ENCODE assay signal across 1 cellular context in the genomic region with DNA sequence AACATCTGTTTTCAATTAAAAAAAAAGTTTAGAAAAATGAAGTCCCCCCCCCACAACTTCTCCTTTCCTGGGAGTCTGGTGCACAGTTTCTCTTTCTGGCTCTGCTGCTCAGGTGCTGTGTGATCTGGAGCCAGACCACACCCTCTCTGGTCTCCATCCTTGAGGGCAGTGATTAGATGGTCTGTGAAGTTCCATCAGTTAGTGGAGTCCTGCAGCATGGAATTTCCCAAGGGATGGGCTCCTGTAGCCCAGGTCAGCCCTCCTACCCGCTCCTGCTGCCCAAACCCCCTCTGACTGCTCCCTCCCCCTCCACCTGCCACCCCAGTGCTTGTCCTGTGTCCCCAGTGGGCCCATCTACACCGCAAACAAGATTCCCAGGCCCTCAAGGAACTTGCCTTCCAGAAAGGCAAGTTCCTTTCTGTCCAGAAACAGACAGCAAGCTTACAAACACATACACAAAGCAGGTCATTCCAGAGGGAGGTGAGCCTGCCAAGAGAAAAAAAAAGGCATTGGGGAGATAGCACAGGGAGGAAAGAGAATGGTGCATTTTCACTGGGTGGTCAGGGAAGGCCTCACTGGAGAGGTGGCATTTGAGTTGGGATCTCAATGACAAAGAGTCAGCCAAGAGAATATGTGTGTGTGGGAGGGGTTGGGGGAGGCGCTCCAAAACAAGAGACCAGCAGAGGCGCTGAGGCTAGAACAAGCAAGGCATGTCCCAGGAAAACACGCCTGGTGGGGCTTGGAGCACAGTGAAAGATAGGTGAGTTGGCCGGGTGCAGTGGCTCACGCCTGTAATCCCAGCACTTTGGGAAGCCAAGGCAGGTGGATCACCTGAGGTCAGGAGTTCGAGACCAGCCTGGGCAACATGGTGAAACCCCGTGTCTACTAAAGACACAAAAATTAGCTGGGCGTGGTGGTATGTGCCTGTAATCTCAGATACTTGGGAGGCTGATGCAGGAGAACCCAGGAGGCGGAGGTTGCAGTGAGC.
TF ChIP-seq lines count a peak whose summit lies in the region.

No MANE protein-coding gene starts in this region.

TF ChIP-seq in K562, 482 proteins besides CTCF, POLR2A, EP300 and RAD21 (continues in another document):
- TF ChIP-seq NBN (IDR thresholded peaks at IDR 0.05; ENCODE audit: low read depth) (peak; percentile 26; the same call in 1 of the 2 replicates), RBFOX2 (IDR thresholded peaks at IDR 0.05; ENCODE audit: low read depth, low read length) (0 out of 2 replicates have a peak, but pooled peaks have one; percentile 37), GTF2F1 (IDR thresholded peaks at IDR 0.05; ENCODE audit: low read depth, low read length) (no peak), CSDE1 (IDR thresholded peaks at IDR 0.05) (no peak), SIRT6 (IDR thresholded peaks at IDR 0.05; ENCODE audit: low read depth, low read length) (no peak), THRAP3 (IDR thresholded peaks at IDR 0.05; ENCODE audit: borderline replicate concordance) (no peak), SRSF9 (IDR thresholded peaks at IDR 0.05; ENCODE audit: borderline replicate concordance, low read depth, low read length) (no peak), ZNF589 (CRISPR knock-in tag; IDR thresholded peaks at IDR 0.05; ENCODE audit: low read depth) (peak; percentile 41; the same call in 1 of the 2 replicates), POLR2AphosphoS2 (IDR thresholded peaks at IDR 0.05; ENCODE audit: low read length) (no peak), EP400 (IDR thresholded peaks at IDR 0.05) (no peak; the same call in 1 of the 2 replicates), ZBTB7A (IDR thresholded peaks at IDR 0.05; ENCODE audit: borderline replicate concordance, control insufficient read depth, low read depth, low read length) (no peak), KLF16 (IDR thresholded peaks at IDR 0.05) (0 out of 2 replicates have a peak, but pooled peaks have one; percentile 1), NFE2 (IDR thresholded peaks at IDR 0.05; ENCODE audit: low read depth) (no peak), ZFP30 (CRISPR knock-in tag; IDR thresholded peaks at IDR 0.05; ENCODE audit: borderline replicate concordance) (no peak), ZNF263 (CRISPR knock-in tag; IDR thresholded peaks at IDR 0.05; ENCODE audit: borderline replicate concordance) (no peak), NFIX (CRISPR knock-in tag; IDR thresholded peaks at IDR 0.05; ENCODE audit: low read depth) (no peak), YY1 (IDR thresholded peaks at IDR 0.05; ENCODE audit: borderline replicate concordance in 1 of 3, control insufficient read depth in 1 of 3, extremely low read depth in 1 of 3, insufficient read depth in 3 of 3, insufficient read length in 1 of 3, insufficient replicate concordance in 2 of 3, low read depth in 1 of 3, low read length in 2 of 3) (no peak), DDX20 (tag; IDR thresholded peaks at IDR 0.05; ENCODE audit: low read depth) (no peak), CCAR2 (IDR thresholded peaks at IDR 0.05; ENCODE audit: low read depth, low read length) (no peak), SLC30A9 (CRISPR knock-in tag; IDR thresholded peaks at IDR 0.05) (no peak), CEBPG (CRISPR knock-in tag; IDR thresholded peaks at IDR 0.05) (peak; percentile 55), CEBPG (tag; conservative IDR thresholded peaks at IDR 0.05 in 1 of 2, IDR thresholded peaks at IDR 0.05 in 1 of 2) (no peak), NCOA2 (IDR thresholded peaks at IDR 0.05; ENCODE audit: partially characterized antibody in 2 of 2) (no peak), BRCA1 (IDR thresholded peaks at IDR 0.05) (no peak), BRCA1 (CRISPR knock-in tag; IDR thresholded peaks at IDR 0.05) (no peak), NFRKB (IDR thresholded peaks at IDR 0.05; ENCODE audit: low read depth) (0 out of 2 replicates have a peak, but pooled peaks have one; percentile 21), ZNF316 (IDR thresholded peaks at IDR 0.05) (no peak), ZNF175 (CRISPR knock-in tag; IDR thresholded peaks at IDR 0.05; ENCODE audit: low read depth) (no peak), ZNF668 (CRISPR knock-in tag; IDR thresholded peaks at IDR 0.05) (no peak), LCOR (CRISPR knock-in tag; IDR thresholded peaks at IDR 0.05) (0 out of 2 replicates have a peak, but pooled peaks have one; percentile 25), SREBF1 (IDR thresholded peaks at IDR 0.05; ENCODE audit: borderline replicate concordance, low read depth, low read length) (no peak), TCF3 (CRISPR knock-in tag; IDR thresholded peaks at IDR 0.05) (no peak), ETV1 (tag; conservative IDR thresholded peaks at IDR 0.05; ENCODE audit: low read depth) (no peak), ZNF57 (CRISPR knock-in tag; IDR thresholded peaks at IDR 0.05) (no peak)
- TF ChIP-seq, protein P1, sequence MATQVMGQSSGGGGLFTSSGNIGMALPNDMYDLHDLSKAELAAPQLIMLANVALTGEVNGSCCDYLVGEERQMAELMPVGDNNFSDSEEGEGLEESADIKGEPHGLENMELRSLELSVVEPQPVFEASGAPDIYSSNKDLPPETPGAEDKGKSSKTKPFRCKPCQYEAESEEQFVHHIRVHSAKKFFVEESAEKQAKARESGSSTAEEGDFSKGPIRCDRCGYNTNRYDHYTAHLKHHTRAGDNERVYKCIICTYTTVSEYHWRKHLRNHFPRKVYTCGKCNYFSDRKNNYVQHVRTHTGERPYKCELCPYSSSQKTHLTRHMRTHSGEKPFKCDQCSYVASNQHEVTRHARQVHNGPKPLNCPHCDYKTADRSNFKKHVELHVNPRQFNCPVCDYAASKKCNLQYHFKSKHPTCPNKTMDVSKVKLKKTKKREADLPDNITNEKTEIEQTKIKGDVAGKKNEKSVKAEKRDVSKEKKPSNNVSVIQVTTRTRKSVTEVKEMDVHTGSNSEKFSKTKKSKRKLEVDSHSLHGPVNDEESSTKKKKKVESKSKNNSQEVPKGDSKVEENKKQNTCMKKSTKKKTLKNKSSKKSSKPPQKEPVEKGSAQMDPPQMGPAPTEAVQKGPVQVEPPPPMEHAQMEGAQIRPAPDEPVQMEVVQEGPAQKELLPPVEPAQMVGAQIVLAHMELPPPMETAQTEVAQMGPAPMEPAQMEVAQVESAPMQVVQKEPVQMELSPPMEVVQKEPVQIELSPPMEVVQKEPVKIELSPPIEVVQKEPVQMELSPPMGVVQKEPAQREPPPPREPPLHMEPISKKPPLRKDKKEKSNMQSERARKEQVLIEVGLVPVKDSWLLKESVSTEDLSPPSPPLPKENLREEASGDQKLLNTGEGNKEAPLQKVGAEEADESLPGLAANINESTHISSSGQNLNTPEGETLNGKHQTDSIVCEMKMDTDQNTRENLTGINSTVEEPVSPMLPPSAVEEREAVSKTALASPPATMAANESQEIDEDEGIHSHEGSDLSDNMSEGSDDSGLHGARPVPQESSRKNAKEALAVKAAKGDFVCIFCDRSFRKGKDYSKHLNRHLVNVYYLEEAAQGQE (CRISPR knock-in tag; IDR thresholded peaks at IDR 0.05; ENCODE audit: low read depth), result no peak
- TF ChIP-seq, protein P2, sequence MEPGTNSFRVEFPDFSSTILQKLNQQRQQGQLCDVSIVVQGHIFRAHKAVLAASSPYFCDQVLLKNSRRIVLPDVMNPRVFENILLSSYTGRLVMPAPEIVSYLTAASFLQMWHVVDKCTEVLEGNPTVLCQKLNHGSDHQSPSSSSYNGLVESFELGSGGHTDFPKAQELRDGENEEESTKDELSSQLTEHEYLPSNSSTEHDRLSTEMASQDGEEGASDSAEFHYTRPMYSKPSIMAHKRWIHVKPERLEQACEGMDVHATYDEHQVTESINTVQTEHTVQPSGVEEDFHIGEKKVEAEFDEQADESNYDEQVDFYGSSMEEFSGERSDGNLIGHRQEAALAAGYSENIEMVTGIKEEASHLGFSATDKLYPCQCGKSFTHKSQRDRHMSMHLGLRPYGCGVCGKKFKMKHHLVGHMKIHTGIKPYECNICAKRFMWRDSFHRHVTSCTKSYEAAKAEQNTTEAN (CRISPR knock-in tag; IDR thresholded peaks at IDR 0.05), result no peak
- TF ChIP-seq, protein P3, sequence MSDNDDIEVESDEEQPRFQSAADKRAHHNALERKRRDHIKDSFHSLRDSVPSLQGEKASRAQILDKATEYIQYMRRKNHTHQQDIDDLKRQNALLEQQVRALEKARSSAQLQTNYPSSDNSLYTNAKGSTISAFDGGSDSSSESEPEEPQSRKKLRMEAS (CRISPR knock-in tag; IDR thresholded peaks at IDR 0.05), result no peak; the same call in 1 of the 2 replicates
- TF ChIP-seq, protein P4, sequence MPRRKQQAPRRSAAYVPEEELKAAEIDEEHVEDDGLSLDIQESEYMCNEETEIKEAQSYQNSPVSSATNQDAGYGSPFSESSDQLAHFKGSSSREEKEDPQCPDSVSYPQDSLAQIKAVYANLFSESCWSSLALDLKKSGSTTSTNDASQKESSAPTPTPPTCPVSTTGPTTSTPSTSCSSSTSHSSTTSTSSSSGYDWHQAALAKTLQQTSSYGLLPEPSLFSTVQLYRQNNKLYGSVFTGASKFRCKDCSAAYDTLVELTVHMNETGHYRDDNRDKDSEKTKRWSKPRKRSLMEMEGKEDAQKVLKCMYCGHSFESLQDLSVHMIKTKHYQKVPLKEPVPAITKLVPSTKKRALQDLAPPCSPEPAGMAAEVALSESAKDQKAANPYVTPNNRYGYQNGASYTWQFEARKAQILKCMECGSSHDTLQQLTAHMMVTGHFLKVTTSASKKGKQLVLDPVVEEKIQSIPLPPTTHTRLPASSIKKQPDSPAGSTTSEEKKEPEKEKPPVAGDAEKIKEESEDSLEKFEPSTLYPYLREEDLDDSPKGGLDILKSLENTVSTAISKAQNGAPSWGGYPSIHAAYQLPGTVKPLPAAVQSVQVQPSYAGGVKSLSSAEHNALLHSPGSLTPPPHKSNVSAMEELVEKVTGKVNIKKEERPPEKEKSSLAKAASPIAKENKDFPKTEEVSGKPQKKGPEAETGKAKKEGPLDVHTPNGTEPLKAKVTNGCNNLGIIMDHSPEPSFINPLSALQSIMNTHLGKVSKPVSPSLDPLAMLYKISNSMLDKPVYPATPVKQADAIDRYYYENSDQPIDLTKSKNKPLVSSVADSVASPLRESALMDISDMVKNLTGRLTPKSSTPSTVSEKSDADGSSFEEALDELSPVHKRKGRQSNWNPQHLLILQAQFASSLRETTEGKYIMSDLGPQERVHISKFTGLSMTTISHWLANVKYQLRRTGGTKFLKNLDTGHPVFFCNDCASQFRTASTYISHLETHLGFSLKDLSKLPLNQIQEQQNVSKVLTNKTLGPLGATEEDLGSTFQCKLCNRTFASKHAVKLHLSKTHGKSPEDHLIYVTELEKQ (CRISPR knock-in tag; IDR thresholded peaks at IDR 0.05), result no peak
- TF ChIP-seq, protein P5, sequence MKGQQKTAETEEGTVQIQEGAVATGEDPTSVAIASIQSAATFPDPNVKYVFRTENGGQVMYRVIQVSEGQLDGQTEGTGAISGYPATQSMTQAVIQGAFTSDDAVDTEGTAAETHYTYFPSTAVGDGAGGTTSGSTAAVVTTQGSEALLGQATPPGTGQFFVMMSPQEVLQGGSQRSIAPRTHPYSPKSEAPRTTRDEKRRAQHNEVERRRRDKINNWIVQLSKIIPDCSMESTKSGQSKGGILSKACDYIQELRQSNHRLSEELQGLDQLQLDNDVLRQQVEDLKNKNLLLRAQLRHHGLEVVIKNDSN (CRISPR knock-in tag; IDR thresholded peaks at IDR 0.05), result 0 out of 2 replicates have a peak, but pooled peaks have one; percentile 10
- TF ChIP-seq, protein P6, sequence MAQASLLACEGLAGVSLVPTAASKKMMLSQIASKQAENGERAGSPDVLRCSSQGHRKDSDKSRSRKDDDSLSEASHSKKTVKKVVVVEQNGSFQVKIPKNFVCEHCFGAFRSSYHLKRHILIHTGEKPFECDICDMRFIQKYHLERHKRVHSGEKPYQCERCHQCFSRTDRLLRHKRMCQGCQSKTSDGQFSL (CRISPR knock-in tag; IDR thresholded peaks at IDR 0.05), result peak; percentile 27; the same call in 1 of the 2 replicates
- TF ChIP-seq, protein P6 (tag; IDR thresholded peaks at IDR 0.05), result no peak
- TF ChIP-seq, protein P7, sequence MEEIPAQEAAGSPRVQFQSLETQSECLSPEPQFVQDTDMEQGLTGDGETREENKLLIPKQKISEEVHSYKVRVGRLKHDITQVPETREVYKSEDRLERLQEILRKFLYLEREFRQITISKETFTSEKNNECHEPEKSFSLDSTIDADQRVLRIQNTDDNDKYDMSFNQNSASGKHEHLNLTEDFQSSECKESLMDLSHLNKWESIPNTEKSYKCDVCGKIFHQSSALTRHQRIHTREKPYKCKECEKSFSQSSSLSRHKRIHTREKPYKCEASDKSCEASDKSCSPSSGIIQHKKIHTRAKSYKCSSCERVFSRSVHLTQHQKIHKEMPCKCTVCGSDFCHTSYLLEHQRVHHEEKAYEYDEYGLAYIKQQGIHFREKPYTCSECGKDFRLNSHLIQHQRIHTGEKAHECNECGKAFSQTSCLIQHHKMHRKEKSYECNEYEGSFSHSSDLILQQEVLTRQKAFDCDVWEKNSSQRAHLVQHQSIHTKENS (CRISPR knock-in tag; IDR thresholded peaks at IDR 0.05), result no peak
- TF ChIP-seq, protein P8, sequence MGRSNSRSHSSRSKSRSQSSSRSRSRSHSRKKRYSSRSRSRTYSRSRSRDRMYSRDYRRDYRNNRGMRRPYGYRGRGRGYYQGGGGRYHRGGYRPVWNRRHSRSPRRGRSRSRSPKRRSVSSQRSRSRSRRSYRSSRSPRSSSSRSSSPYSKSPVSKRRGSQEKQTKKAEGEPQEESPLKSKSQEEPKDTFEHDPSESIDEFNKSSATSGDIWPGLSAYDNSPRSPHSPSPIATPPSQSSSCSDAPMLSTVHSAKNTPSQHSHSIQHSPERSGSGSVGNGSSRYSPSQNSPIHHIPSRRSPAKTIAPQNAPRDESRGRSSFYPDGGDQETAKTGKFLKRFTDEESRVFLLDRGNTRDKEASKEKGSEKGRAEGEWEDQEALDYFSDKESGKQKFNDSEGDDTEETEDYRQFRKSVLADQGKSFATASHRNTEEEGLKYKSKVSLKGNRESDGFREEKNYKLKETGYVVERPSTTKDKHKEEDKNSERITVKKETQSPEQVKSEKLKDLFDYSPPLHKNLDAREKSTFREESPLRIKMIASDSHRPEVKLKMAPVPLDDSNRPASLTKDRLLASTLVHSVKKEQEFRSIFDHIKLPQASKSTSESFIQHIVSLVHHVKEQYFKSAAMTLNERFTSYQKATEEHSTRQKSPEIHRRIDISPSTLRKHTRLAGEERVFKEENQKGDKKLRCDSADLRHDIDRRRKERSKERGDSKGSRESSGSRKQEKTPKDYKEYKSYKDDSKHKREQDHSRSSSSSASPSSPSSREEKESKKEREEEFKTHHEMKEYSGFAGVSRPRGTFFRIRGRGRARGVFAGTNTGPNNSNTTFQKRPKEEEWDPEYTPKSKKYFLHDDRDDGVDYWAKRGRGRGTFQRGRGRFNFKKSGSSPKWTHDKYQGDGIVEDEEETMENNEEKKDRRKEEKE (IDR thresholded peaks at IDR 0.05; ENCODE audit: borderline replicate concordance in 1 of 2, control insufficient read depth in 1 of 2, low read depth in 2 of 2, low read length in 1 of 2), result no peak
- TF ChIP-seq, protein P9, sequence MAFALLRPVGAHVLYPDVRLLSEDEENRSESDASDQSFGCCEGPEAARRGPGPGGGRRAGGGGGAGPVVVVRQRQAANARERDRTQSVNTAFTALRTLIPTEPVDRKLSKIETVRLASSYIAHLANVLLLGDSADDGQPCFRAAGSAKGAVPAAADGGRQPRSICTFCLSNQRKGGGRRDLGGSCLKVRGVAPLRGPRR (CRISPR knock-in tag; IDR thresholded peaks at IDR 0.05), result no peak
